14 cellular contexts compared by ENCODE assay signal in genomic region chr6:140602843-140603242, GRCh38.
"Had no signal": no experiment of that assay in that cellular context is flagged by ENCODE, and none has a peak within 500 bp of the region (broad histone marks: within the 10 kb centered on the region; RNA-seq: fewer than 3 reads in every experiment).

No MANE protein-coding gene starts in this region.

- H3K27me3 ChIP-seq: breast epithelium, dorsolateral prefrontal cortex, heart left ventricle, left lung, pancreas, transverse colon had no signal

- ATAC-seq: activated CD4-positive, CD25-positive, alpha-beta regulatory T cell treated with anti-CD3 and anti-CD28 coated beads, Interleukin-2, amount 50 U/mL, for 24 hours; esophagus mucosa; left lung; pancreas; right cardiac atrium; stimulated activated memory B cell treated with anti-CD40 and anti-IgM and Interleukin-4, amounts not matched to agents 10 μg/mL and 1 μg/mL and 100 μg/mL, for 72 hours had no signal

- H3K9me3 ChIP-seq: breast epithelium, heart left ventricle, left lung, pancreas, transverse colon had no signal

- DNase-seq: activated naive CD4-positive, alpha-beta T cell treated with anti-CD3 and anti-CD28 coated beads, Interleukin-2, amount 50 U/mL, for 16 hours; activated T-cell treated with anti-CD3 and anti-CD28 coated beads, Interleukin-2, amount 50 U/mL, for 1 hour; amygdala; dorsolateral prefrontal cortex; heart left ventricle; left lung; mesendoderm; pancreas; right cardiac atrium; transverse colon had no signal

- H3K4me3 ChIP-seq: breast epithelium, dorsolateral prefrontal cortex, heart left ventricle, left lung, pancreas, transverse colon had no signal

- H3K4me1 ChIP-seq: breast epithelium, left lung, pancreas, transverse colon had no signal

- H3K27ac ChIP-seq: breast epithelium, dorsolateral prefrontal cortex, heart left ventricle, left lung, pancreas, transverse colon had no signal

- H3K36me3 ChIP-seq: breast epithelium, heart left ventricle, left lung, pancreas, transverse colon had no signal
